In genomic region chr13:24097064-24097463, GRCh38 we compare ENCODE assay signal across 9 cellular contexts.
DNase-seq lines count a peak whose midpoint lies in the region; ATAC-seq, FAIRE-seq and TF ChIP-seq lines count a peak whose summit lies in the region.
"Had no signal": no experiment of that assay in that cellular context is flagged by ENCODE, and none has a peak within 500 bp of the region (broad histone marks: within the 10 kb centered on the region; RNA-seq: fewer than 3 reads in every experiment).

No MANE protein-coding gene starts in this region.

- H3K9ac ChIP-seq in fibroblast of lung (ENCODE audit: insufficient read depth, low read length), result no peak overlapping the region

- H3K27me3 Mint-ChIP-seq in natural killer cell treated with Interleukin-12 subunit alpha and Interleukin-12 subunit beta and Interleukin-15 and Interleukin-18, amount 100 ng/mL, for 72 hours, result peaks cover 12% of the 10 kb centered on the region in 2 donors
- peaks cover 5 to 11% of the 10 kb centered on the region in 2 donors for H3K27me3 Mint-ChIP-seq in natural killer cell (ENCODE audit: low read depth in 2 of 2)

- H3K36me3 Mint-ChIP-seq in natural killer cell treated with Interleukin-12 subunit alpha and Interleukin-12 subunit beta and Interleukin-15 and Interleukin-18, amount 100 ng/mL, for 72 hours, result no peaks in the 10 kb centered on the region
- H3K36me3 Mint-ChIP-seq in natural killer cell, result no peaks in the 10 kb centered on the region

- peaks cover 12 to 20% of the 10 kb centered on the region in 2 donors for H3K4me1 Mint-ChIP-seq in natural killer cell treated with Interleukin-12 subunit alpha and Interleukin-12 subunit beta and Interleukin-15 and Interleukin-18, amount 100 ng/mL, for 72 hours (ENCODE audit: low read depth in 2 of 2)
- H3K4me1 Mint-ChIP-seq in natural killer cell, result no peaks in the 10 kb centered on the region

- H3K36me3 ChIP-seq in SJSA1, result no peaks in the 10 kb centered on the region
- H3K36me3 ChIP-seq in fibroblast of lung (ENCODE audit: control insufficient read depth, insufficient read depth, low read length), result no peaks in the 10 kb centered on the region
- H3K36me3 ChIP-seq in suprapubic skin, result no peaks in the 10 kb centered on the region
- H3K36me3 ChIP-seq: neutrophil had no signal

- peak overlapping the region; percentile 75 for H3K4me3 Mint-ChIP-seq in natural killer cell treated with Interleukin-12 subunit alpha and Interleukin-12 subunit beta and Interleukin-15 and Interleukin-18, amount 100 ng/mL, for 72 hours
- no peak overlapping the region for H3K4me3 Mint-ChIP-seq in natural killer cell

- ATAC-seq in natural killer cell treated with Interleukin-12 subunit alpha and Interleukin-12 subunit beta and Interleukin-15 and Interleukin-18, amount 100 ng/mL, for 72 hours, result peak; percentile 74 to 88
- ATAC-seq in natural killer cell, result no peak

- H3K27ac ChIP-seq in SJSA1 (peak overlapping the region; percentile 63), fibroblast of lung (ENCODE audit: insufficient read depth, low read length) (no peak overlapping the region), suprapubic skin (no peak overlapping the region)
- H3K27ac ChIP-seq: neutrophil had no signal

- H3K9me3 ChIP-seq in SJSA1 (replicated peaks) (no peaks in the 10 kb centered on the region), fibroblast of lung (ENCODE audit: control insufficient read depth, insufficient read depth, low read depth, low read length) (no peaks in the 10 kb centered on the region), suprapubic skin (no peaks in the 10 kb centered on the region)
- H3K9me3 ChIP-seq: neutrophil had no signal

- TF ChIP-seq POLR2A in suprapubic skin (IDR thresholded peaks at IDR 0.05) (no peak), GM12892 (IDR thresholded peaks at IDR 0.05; ENCODE audit: low read depth, low read length) (no peak)

- H3K27ac Mint-ChIP-seq in natural killer cell treated with Interleukin-12 subunit alpha and Interleukin-12 subunit beta and Interleukin-15 and Interleukin-18, amount 100 ng/mL, for 72 hours, result peak overlapping the region; percentile 65 to 77
- no peak overlapping the region for H3K27ac Mint-ChIP-seq in natural killer cell

- TF ChIP-seq CTCF in natural killer cell (IDR thresholded peaks at IDR 0.05) (no peak), fibroblast of lung (conservative IDR thresholded peaks at IDR 0.05 in 1 of 2, IDR thresholded peaks at IDR 0.05 in 1 of 2; ENCODE audit: low read depth in 1 of 2, low read length in 2 of 2) (no peak), suprapubic skin (IDR thresholded peaks at IDR 0.05) (no peak)

- H3K9me3 Mint-ChIP-seq in natural killer cell treated with Interleukin-12 subunit alpha and Interleukin-12 subunit beta and Interleukin-15 and Interleukin-18, amount 100 ng/mL, for 72 hours, result no peaks in the 10 kb centered on the region
- H3K9me3 Mint-ChIP-seq in natural killer cell, result no peaks in the 10 kb centered on the region

- no peaks in the 10 kb centered on the region for H4K20me1 ChIP-seq in fibroblast of lung (ENCODE audit: control insufficient read depth, extremely low read depth, insufficient read depth, low read length)

- no peaks in the 10 kb centered on the region for H3K27me3 ChIP-seq in SJSA1 (replicated peaks)
- H3K27me3 ChIP-seq in fibroblast of lung (ENCODE audit: control insufficient read depth, insufficient read depth, low read length), result no peaks in the 10 kb centered on the region
- no peaks in the 10 kb centered on the region for H3K27me3 ChIP-seq in suprapubic skin
- H3K27me3 ChIP-seq: neutrophil had no signal

- no peak for TF ChIP-seq EP300 in suprapubic skin (IDR thresholded peaks at IDR 0.05)

- H3K4me2 ChIP-seq in fibroblast of lung (ENCODE audit: extremely low read depth, insufficient read depth, low read length), result no peak overlapping the region

- H3K4me3 ChIP-seq in SJSA1 (no peak overlapping the region), fibroblast of lung (replicated peaks in 1 of 4; ENCODE audit: control extremely low read depth in 1 of 4, insufficient read depth in 1 of 4, low read depth in 3 of 4, low read length in 4 of 4) (no peak overlapping the region), suprapubic skin (no peak overlapping the region)

- FAIRE-seq in GM12892 (lab: Jason Lieb, UNC), result no peak

- intact Hi-C loops in natural killer cell (cut with micrococcal nuclease), result no loop called here

- H3K4me1 ChIP-seq in SJSA1 (replicated peaks), result peaks cover 29% of the 10 kb centered on the region
- H3K4me1 ChIP-seq in fibroblast of lung (ENCODE audit: control insufficient read depth, extremely low read depth, insufficient read depth, low read length), result no peaks in the 10 kb centered on the region
- H3K4me1 ChIP-seq in suprapubic skin, result no peaks in the 10 kb centered on the region

- H2AFZ ChIP-seq in fibroblast of lung (ENCODE audit: low read length), result no peak overlapping the region

- no peaks in the 10 kb centered on the region for H3K79me2 ChIP-seq in fibroblast of lung (ENCODE audit: control insufficient read depth, insufficient read depth, low read length)

- 79% methylated on average over 4 of the region's 4 CpGs for WGBS in suprapubic skin

- DNase-seq in natural killer cell treated with Interleukin-12 subunit alpha and Interleukin-12 subunit beta and Interleukin-15 and Interleukin-18, amount 100 ng/mL, for 72 hours (ENCODE audit: low spot score), result no peak
- DNase-seq in natural killer cell (no peak), SJSA1 (ENCODE audit: low read depth in 1 of 2, low spot score in 2 of 2) (peak; percentile 44 to 45), fibroblast of lung (ENCODE audit: low read depth in 2 of 2) (peak; percentile 36 to 67), NCI-H510A treated with DMSO at 0.1 percent for 48 hours (lab: John Stamatoyannopoulos, UW) (no peak), HCEC 1CT (no peak), suprapubic skin (ENCODE audit: low spot score in 2 of 2) (no peak), GM12892 (ENCODE audit: insufficient read length) (no peak)

Comparison
In these comparisons a context has a peak if more than half of its experiments do, and no peak if none do; other contexts are left out.
1. ATAC-seq: peak in natural killer cell treated with Interleukin-12 subunit alpha and Interleukin-12 subunit beta and Interleukin-15 and Interleukin-18, amount 100 ng/mL, for 72 hours (2 of 2); none in natural killer cell (0 of 3).
2. H3K27ac Mint-ChIP-seq: peak in natural killer cell treated with Interleukin-12 subunit alpha and Interleukin-12 subunit beta and Interleukin-15 and Interleukin-18, amount 100 ng/mL, for 72 hours (2 of 2); none in natural killer cell (0 of 2).
3. DNase-seq: peak in SJSA1 (2 of 2) and fibroblast of lung (2 of 2); none in natural killer cell treated with Interleukin-12 subunit alpha and Interleukin-12 subunit beta and Interleukin-15 and Interleukin-18, amount 100 ng/mL, for 72 hours (single experiment), natural killer cell (single experiment), NCI-H510A treated with DMSO at 0.1 percent for 48 hours (single experiment), HCEC 1CT (single experiment), suprapubic skin (0 of 2) and GM12892 (single experiment).